8 cellular contexts compared by ENCODE assay signal in genomic region chr19:2328401-2329161, GRCh38. TPM values are rescaled to one million over a fixed set of nuclear protein-coding genes. Genes with fewer than 3 reads are reported as not detected.
DNase-seq lines count a peak whose midpoint lies in the region; ATAC-seq and TF ChIP-seq lines count a peak whose summit lies in the region.

TSS of gene LSM7 (minus strand) at chr19:2328586. CDS start at chr19:2328566, 20 bp downstream.
TSS of gene SPPL2B (plus strand) at chr19:2328684. CDS start at chr19:2328710, 26 bp downstream.

- H3K27ac Mint-ChIP-seq in T-helper 17 cell, result peak within 1 kb of the TSS; percentile 97

- peak within 1 kb of the TSS; percentile 88 for H3K27ac ChIP-seq in left ventricle myocardium inferior (replicated peaks)
- peak within 1 kb of the TSS; percentile 61 for H3K27ac ChIP-seq in prostate gland
- H3K27ac ChIP-seq in upper lobe of right lung, result peak within 1 kb of the TSS; percentile 74

- H3K9me3 ChIP-seq in T-helper 17 cell (ENCODE audit: control insufficient read depth, low read length, poor library complexity, severe bottlenecking) (no peaks in the 10 kb centered on the region), left ventricle myocardium inferior (replicated peaks) (no peaks in the 10 kb centered on the region), prostate gland (no peaks in the 10 kb centered on the region), upper lobe of right lung (no peaks in the 10 kb centered on the region)

- ATAC-seq in HG02588 (IDR thresholded peaks at IDR 0.05; ENCODE audit: unreplicated experiment) (peak; percentile 63), T-helper 17 cell (peak; percentile 83), upper lobe of right lung (peak; percentile 91)

- peak within 1 kb of the TSS; percentile 100 for H3K4me3 Mint-ChIP-seq in T-helper 17 cell

- H3K4me3 ChIP-seq in left ventricle myocardium inferior (peak within 1 kb of the TSS; percentile 97), prostate gland (peak within 1 kb of the TSS; percentile 85 to 94), upper lobe of right lung (peak within 1 kb of the TSS; percentile 73)

- H3K27me3 ChIP-seq in left ventricle myocardium inferior (ENCODE audit: low read depth) (no peaks in the 10 kb centered on the region), prostate gland (replicated peaks; ENCODE audit: insufficient read depth) (no peaks in the 10 kb centered on the region), upper lobe of right lung (no peaks in the 10 kb centered on the region)

- under 1% methylated on average over 64 of the region's 89 CpGs for WGBS in prostate gland

- peak; percentile 87 for DNase-seq in GDM1 (lab: John Stamatoyannopoulos, UW)
- DNase-seq in NCI-H1436 (lab: John Stamatoyannopoulos, UW), result peak; percentile 85
- peak; percentile 92 for DNase-seq in T-helper 17 cell
- peak; percentile 64 for DNase-seq in amniotic stem cell (lab: John Stamatoyannopoulos, UW)
- peak; percentile 90 for DNase-seq in left ventricle myocardium inferior
- peak; percentile 86 for DNase-seq in prostate gland (ENCODE audit: low spot score)
- DNase-seq in upper lobe of right lung, result peak; percentile 95

- TF ChIP-seq CTCF in left ventricle myocardium inferior (IDR thresholded peaks at IDR 0.05; ENCODE audit: borderline replicate concordance) (no peak), prostate gland (IDR thresholded peaks at IDR 0.05) (peak in 1 of 4 experiments; percentile 37), upper lobe of right lung (IDR thresholded peaks at IDR 0.05) (no peak)

- H3K4me1 Mint-ChIP-seq in T-helper 17 cell, result peaks cover 32% of the 10 kb centered on the region

- H3K36me3 ChIP-seq in left ventricle myocardium inferior (peaks cover 13% of the 10 kb centered on the region), prostate gland (no peaks in the 10 kb centered on the region), upper lobe of right lung (peaks cover 15% of the 10 kb centered on the region)

- peak; percentile 73 for TF ChIP-seq POLR2A in prostate gland (IDR thresholded peaks at IDR 0.05)

- H3K4me1 ChIP-seq in left ventricle myocardium inferior (peaks cover 68% of the 10 kb centered on the region), prostate gland (replicated peaks) (peaks cover 14% of the 10 kb centered on the region), upper lobe of right lung (peaks cover 31% of the 10 kb centered on the region)

- peaks cover 4% of the 10 kb centered on the region for H3K36me3 Mint-ChIP-seq in T-helper 17 cell (ENCODE audit: low read depth)

- intact Hi-C loops in left ventricle myocardium inferior (cut with micrococcal nuclease), result no loop called here
- intact Hi-C loops in prostate gland (cut with DNase I), result loop anchor here (10.0 kb wide), 1 partner anchor 94 kb away; the partner anchor contains the start of genes PLEKHJ1 and SF3A2
- intact Hi-C loops in upper lobe of right lung (cut with DNase I), result no loop called here

- H3K27me3 Mint-ChIP-seq in T-helper 17 cell, result no peaks in the 10 kb centered on the region

RNA-seq across cellular contexts. Expression of gene LSM7, which starts in this region (rescaled TPM):
- 10 to 100 TPM; 71.5 to 72.2 TPM for total RNA-seq in T-helper 17 cell
- 41.1 TPM for total RNA-seq in left ventricle myocardium inferior
- 100 to 1,000 TPM; 125 to 135 TPM for total RNA-seq in prostate gland
- 55.9 TPM for total RNA-seq in upper lobe of right lung

RNA-seq across cellular contexts. Expression of gene SPPL2B, which starts in this region (rescaled TPM):
- total RNA-seq in T-helper 17 cell, result 10 to 100 TPM; 73.2 to 86.1 TPM
- total RNA-seq in left ventricle myocardium inferior, result 26.2 TPM
- total RNA-seq in prostate gland, result 10 to 100 TPM; 54.0 to 87.1 TPM
- total RNA-seq in upper lobe of right lung, result 50.9 TPM

Comparison
In these comparisons a context has a peak if more than half of its experiments do, and no peak if none do; other contexts are left out.
1. Peak in every context shown above with its lines: DNase-seq, ATAC-seq, H3K4me3 ChIP-seq and H3K27ac ChIP-seq.